16 cellular contexts compared by ENCODE assay signal in the genomic region with DNA sequence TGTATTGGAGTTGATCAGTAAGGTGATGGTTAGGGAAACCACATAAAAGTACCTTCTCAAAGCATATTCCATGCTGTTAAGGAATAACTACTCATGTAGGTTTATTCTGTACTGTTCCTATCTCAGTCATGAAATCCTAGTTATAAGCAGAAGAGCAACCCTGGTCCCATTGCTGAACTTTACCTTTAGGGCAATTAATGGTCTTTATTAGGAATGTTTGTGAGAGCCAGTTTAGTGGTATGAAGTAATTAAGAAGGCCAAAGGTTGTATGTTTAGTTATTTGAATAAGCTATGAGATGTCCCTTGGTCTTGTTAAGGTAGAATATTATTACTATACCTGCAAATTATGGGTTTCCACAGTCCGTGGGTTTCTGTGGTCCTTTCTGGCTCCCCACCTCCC. TPM values are rescaled to one million over a fixed set of nuclear protein-coding genes. Genes with fewer than 3 reads are reported as not detected.
DNase-seq lines count a peak whose midpoint lies in the region; TF ChIP-seq lines count a peak whose summit lies in the region.
"Had no signal": no experiment of that assay in that cellular context is flagged by ENCODE, and none has a peak within 500 bp of the region (broad histone marks: within the 10 kb centered on the region; RNA-seq: fewer than 3 reads in every experiment).

No MANE protein-coding gene starts in this region.

- intact Hi-C loops in dendritic cell treated with granulocyte-macrophage colony-stimulating factor and Interleukin-4, amounts not matched to agents 40 ng/mL and 50 ng/mL, for 4 days (cut with micrococcal nuclease), result loop anchor here (2.0 kb wide), 1 partner anchor 14 kb away; no protein-coding TSS in a partner anchor

- peak overlapping the region; percentile 88 for H3K27ac Mint-ChIP-seq in dendritic cell treated with granulocyte-macrophage colony-stimulating factor and Interleukin-4, amounts not matched to agents 40 ng/mL and 50 ng/mL, for 4 days
- no peak overlapping the region for H3K27ac Mint-ChIP-seq in endodermal cell
- H3K27ac Mint-ChIP-seq: CD4-positive, alpha-beta T cell had no signal

- peaks cover 63% of the 10 kb centered on the region for H3K4me1 Mint-ChIP-seq in dendritic cell treated with granulocyte-macrophage colony-stimulating factor and Interleukin-4, amounts not matched to agents 40 ng/mL and 50 ng/mL, for 4 days (ENCODE audit: low read depth)
- peaks cover 25% of the 10 kb centered on the region for H3K4me1 Mint-ChIP-seq in endodermal cell

- 67% methylated on average over 1 of the region's 1 CpG for WGBS in mesenchymal stem cell
- 89% methylated on average over 1 of the region's 1 CpG; no CpG with 5 or more reads in 1 of the 2 experiments for WGBS in endodermal cell (ENCODE audit: insufficient coverage in 1 of 2, insufficient read length in 1 of 2), 2 experiments

- peak; percentile 40 for DNase-seq in DMS153 treated with DMSO at 0.1 percent for 48 hours (lab: John Stamatoyannopoulos, UW; ENCODE audit: unreplicated experiment)
- DNase-seq in DMS153 (lab: John Stamatoyannopoulos, UW), result no peak
- DNase-seq in mesenchymal stem cell, result no peak
- no peak for DNase-seq in NCI-H2196 treated with DMSO at 0.1 percent for 48 hours (lab: John Stamatoyannopoulos, UW; ENCODE audit: unreplicated experiment)
- DNase-seq in endodermal cell, result no peak
- no peak for DNase-seq in glomerular visceral epithelial cell (ENCODE audit: extremely low spot score)
- DNase-seq: 8988T; AML-193; CD4-positive, alpha-beta T cell; DMS79 treated with DMSO at 0.1 percent for 48 hours; EL; GOT3 had no signal

- no peak overlapping the region for H3K4me3 Mint-ChIP-seq in dendritic cell treated with granulocyte-macrophage colony-stimulating factor and Interleukin-4, amounts not matched to agents 40 ng/mL and 50 ng/mL, for 4 days
- H3K4me3 Mint-ChIP-seq in endodermal cell, result no peak overlapping the region
- H3K4me3 Mint-ChIP-seq: CD4-positive, alpha-beta T cell had no signal

- no peak overlapping the region for H4K91ac ChIP-seq in mesenchymal stem cell (ENCODE audit: low read length)

- H3K4me1 ChIP-seq in mesenchymal stem cell (ENCODE audit: control insufficient read depth, insufficient read depth, low read depth, low read length) (no peaks in the 10 kb centered on the region), endodermal cell (ENCODE audit: control insufficient read depth, insufficient read depth, low read length) (no peaks in the 10 kb centered on the region)
- H3K4me1 ChIP-seq: HAP-1 had no signal

- H3K27me3 ChIP-seq in mesenchymal stem cell (ENCODE audit: control insufficient read depth in 1 of 2, insufficient read depth in 1 of 2, low read length in 2 of 2) (no peaks in the 10 kb centered on the region), endodermal cell (ENCODE audit: control insufficient read depth, insufficient read depth, low read length, poor library complexity, severe bottlenecking) (no peaks in the 10 kb centered on the region)
- H3K27me3 ChIP-seq: BLaER1 treated with 17β-estradiol and CSF1 and Interleukin-3, amounts not matched to agents 10 nM and 100 nM had no signal

- H3K4ac ChIP-seq in mesenchymal stem cell (ENCODE audit: low read depth in 1 of 2, low read length in 2 of 2), result no peak overlapping the region

- no peak overlapping the region for H2BK5ac ChIP-seq in mesenchymal stem cell (ENCODE audit: low read depth, low read length, poor library complexity, severe bottlenecking)

- H3K4me2 ChIP-seq in mesenchymal stem cell (ENCODE audit: low read length, poor library complexity, severe bottlenecking), result no peak overlapping the region

- no peaks in the 10 kb centered on the region for H3K9me3 ChIP-seq in mesenchymal stem cell (ENCODE audit: control insufficient read depth, low read length)
- H3K9me3 ChIP-seq in endodermal cell (ENCODE audit: control insufficient read depth, low read length), result no peaks in the 10 kb centered on the region
- H3K9me3 ChIP-seq: BLaER1 treated with 17β-estradiol and CSF1 and Interleukin-3, amounts not matched to agents 10 nM and 100 nM; HAP-1 had no signal

- peak overlapping the region; percentile 39; the same call in 1 of the 2 replicates for H3K27ac ChIP-seq in C4-2B
- no peak overlapping the region for H3K27ac ChIP-seq in mesenchymal stem cell (ENCODE audit: low read length, poor library complexity, severe bottlenecking)
- no peak overlapping the region for H3K27ac ChIP-seq in endodermal cell (ENCODE audit: low read depth, low read length)

- no peak for TF ChIP-seq CTCF in C4-2B (conservative IDR thresholded peaks at IDR 0.05)
- no peak for TF ChIP-seq CTCF in endodermal cell (conservative IDR thresholded peaks at IDR 0.05)

- H2BK15ac ChIP-seq in mesenchymal stem cell (ENCODE audit: low read depth, poor library complexity, severe bottlenecking), result no peak overlapping the region

- no peak overlapping the region for H3K9ac ChIP-seq in mesenchymal stem cell (ENCODE audit: low read length)
- no peak overlapping the region for H3K9ac ChIP-seq in endodermal cell (ENCODE audit: extremely low read depth, low read length, poor library complexity, severe bottlenecking)

- H3K9me3 Mint-ChIP-seq in dendritic cell treated with granulocyte-macrophage colony-stimulating factor and Interleukin-4, amounts not matched to agents 40 ng/mL and 50 ng/mL, for 4 days, result no peaks in the 10 kb centered on the region
- H3K9me3 Mint-ChIP-seq in endodermal cell, result no peaks in the 10 kb centered on the region
- H3K9me3 Mint-ChIP-seq: CD4-positive, alpha-beta T cell had no signal

- no peak overlapping the region for H3K18ac ChIP-seq in mesenchymal stem cell (ENCODE audit: low read depth in 1 of 2, low read length in 2 of 2)

- H2BK120ac ChIP-seq in mesenchymal stem cell (ENCODE audit: low read depth, low read length), result no peak overlapping the region

- peaks cover 19% of the 10 kb centered on the region for H3K79me1 ChIP-seq in mesenchymal stem cell (replicated peaks; ENCODE audit: low read length, poor library complexity, severe bottlenecking)

- peak overlapping the region; percentile 14 for H4K8ac ChIP-seq in mesenchymal stem cell (ENCODE audit: low read length)

- H3K23ac ChIP-seq in mesenchymal stem cell (ENCODE audit: low read length in 2 of 2), result no peak overlapping the region

- no peak overlapping the region for H3K14ac ChIP-seq in mesenchymal stem cell (ENCODE audit: low read length in 2 of 2)

- no peak overlapping the region for H3K4me3 ChIP-seq in mesenchymal stem cell (ENCODE audit: insufficient read depth in 1 of 2, low read depth in 1 of 2, low read length in 2 of 2)
- H3K4me3 ChIP-seq in endodermal cell (ENCODE audit: low read length), result no peak overlapping the region
- H3K4me3 ChIP-seq: HAP-1 had no signal

- H3K27me3 Mint-ChIP-seq in dendritic cell treated with granulocyte-macrophage colony-stimulating factor and Interleukin-4, amounts not matched to agents 40 ng/mL and 50 ng/mL, for 4 days, result no peaks in the 10 kb centered on the region
- no peaks in the 10 kb centered on the region for H3K27me3 Mint-ChIP-seq in endodermal cell (ENCODE audit: insufficient read depth)
- H3K27me3 Mint-ChIP-seq: CD4-positive, alpha-beta T cell had no signal

- no peak overlapping the region for H2AK5ac ChIP-seq in mesenchymal stem cell (ENCODE audit: low read length, severe bottlenecking)

- H2BK12ac ChIP-seq in mesenchymal stem cell (ENCODE audit: low read length in 2 of 2), result no peak overlapping the region

- H3K36me3 ChIP-seq in mesenchymal stem cell (ENCODE audit: control insufficient read depth in 1 of 2, insufficient read depth in 2 of 2, low read depth in 1 of 2, low read length in 2 of 2) (peaks cover 21 to 36% of the 10 kb centered on the region in 2 experiments), endodermal cell (ENCODE audit: control insufficient read depth, insufficient read depth, low read length) (peaks cover 15% of the 10 kb centered on the region)

- H2AFZ ChIP-seq in mesenchymal stem cell (ENCODE audit: low read depth, low read length), result no peak overlapping the region

- H3K36me3 Mint-ChIP-seq in dendritic cell treated with granulocyte-macrophage colony-stimulating factor and Interleukin-4, amounts not matched to agents 40 ng/mL and 50 ng/mL, for 4 days (ENCODE audit: low read depth), result peaks cover 37% of the 10 kb centered on the region
- H3K36me3 Mint-ChIP-seq in endodermal cell (ENCODE audit: low read depth), result peaks cover 32% of the 10 kb centered on the region

RNA-seq across cellular contexts. Expression of a gene that starts 44.0 kb away (rescaled TPM):
- polyA plus RNA-seq in mesenchymal stem cell (2013, experiment 1 of 2), result 6.6 TPM
- polyA plus RNA-seq in mesenchymal stem cell (2013, experiment 2 of 2), result 7.5 TPM
- 10 to 100 TPM; 15.2 to 17.9 TPM for total RNA-seq in endodermal cell
- 18.3 TPM for polyA plus RNA-seq in endodermal cell (2013, experiment 1 of 2)
- polyA plus RNA-seq in endodermal cell (2013, experiment 2 of 2), result 21.4 TPM
